Comparison of ENCODE assay signal across 2 cellular contexts in the genomic region with DNA sequence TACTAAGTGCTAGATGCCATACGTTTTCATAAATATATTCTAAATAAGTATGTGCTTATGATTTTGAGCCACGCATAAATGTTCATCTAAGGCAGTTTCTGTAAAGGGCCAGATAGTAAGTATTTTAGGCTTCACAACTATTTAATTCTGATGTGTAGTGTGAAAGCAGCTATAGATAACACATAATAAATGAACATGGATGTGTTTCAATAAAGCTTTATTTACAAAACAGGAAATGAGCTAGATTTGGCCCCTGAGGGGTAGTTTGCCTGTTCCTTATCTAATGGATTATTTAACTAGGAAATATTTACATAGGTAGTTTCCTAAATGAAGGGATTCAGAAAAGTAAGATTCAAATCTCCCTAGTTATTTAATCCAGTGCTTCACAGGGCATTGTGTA.
TF ChIP-seq lines count a peak whose summit lies in the region.

No MANE protein-coding gene starts in this region.

TF ChIP-seq in HepG2, 621 proteins besides CTCF, POLR2A, EP300 and RAD21 (continued from another document):
- TF ChIP-seq, protein P1, sequence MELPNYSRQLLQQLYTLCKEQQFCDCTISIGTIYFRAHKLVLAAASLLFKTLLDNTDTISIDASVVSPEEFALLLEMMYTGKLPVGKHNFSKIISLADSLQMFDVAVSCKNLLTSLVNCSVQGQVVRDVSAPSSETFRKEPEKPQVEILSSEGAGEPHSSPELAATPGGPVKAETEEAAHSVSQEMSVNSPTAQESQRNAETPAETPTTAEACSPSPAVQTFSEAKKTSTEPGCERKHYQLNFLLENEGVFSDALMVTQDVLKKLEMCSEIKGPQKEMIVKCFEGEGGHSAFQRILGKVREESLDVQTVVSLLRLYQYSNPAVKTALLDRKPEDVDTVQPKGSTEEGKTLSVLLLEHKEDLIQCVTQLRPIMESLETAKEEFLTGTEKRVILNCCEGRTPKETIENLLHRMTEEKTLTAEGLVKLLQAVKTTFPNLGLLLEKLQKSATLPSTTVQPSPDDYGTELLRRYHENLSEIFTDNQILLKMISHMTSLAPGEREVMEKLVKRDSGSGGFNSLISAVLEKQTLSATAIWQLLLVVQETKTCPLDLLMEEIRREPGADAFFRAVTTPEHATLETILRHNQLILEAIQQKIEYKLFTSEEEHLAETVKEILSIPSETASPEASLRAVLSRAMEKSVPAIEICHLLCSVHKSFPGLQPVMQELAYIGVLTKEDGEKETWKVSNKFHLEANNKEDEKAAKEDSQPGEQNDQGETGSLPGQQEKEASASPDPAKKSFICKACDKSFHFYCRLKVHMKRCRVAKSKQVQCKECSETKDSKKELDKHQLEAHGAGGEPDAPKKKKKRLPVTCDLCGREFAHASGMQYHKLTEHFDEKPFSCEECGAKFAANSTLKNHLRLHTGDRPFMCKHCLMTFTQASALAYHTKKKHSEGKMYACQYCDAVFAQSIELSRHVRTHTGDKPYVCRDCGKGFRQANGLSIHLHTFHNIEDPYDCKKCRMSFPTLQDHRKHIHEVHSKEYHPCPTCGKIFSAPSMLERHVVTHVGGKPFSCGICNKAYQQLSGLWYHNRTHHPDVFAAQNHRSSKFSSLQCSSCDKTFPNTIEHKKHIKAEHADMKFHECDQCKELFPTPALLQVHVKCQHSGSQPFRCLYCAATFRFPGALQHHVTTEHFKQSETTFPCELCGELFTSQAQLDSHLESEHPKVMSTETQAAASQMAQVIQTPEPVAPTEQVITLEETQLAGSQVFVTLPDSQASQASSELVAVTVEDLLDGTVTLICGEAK (IDR thresholded peaks at IDR 0.05), result no peak
- TF ChIP-seq, protein P1 (CRISPR knock-in tag; IDR thresholded peaks at IDR 0.05), result peak; percentile 86; the same call in 1 of the 2 replicates
- no peak for TF ChIP-seq ZSCAN21 (CRISPR knock-in tag; IDR thresholded peaks at IDR 0.05; ENCODE audit: borderline replicate concordance)

TF ChIP-seq in K562, 482 proteins besides CTCF, POLR2A, EP300 and RAD21 (continued from another document):
- TF ChIP-seq, protein P1 (IDR thresholded peaks at IDR 0.05), result 0 out of 2 replicates have a peak, but pooled peaks have one; percentile 49
- TF ChIP-seq, protein P1 (CRISPR knock-in tag; IDR thresholded peaks at IDR 0.05), result no peak
